16 cellular contexts compared by ENCODE assay signal in the genomic region with DNA sequence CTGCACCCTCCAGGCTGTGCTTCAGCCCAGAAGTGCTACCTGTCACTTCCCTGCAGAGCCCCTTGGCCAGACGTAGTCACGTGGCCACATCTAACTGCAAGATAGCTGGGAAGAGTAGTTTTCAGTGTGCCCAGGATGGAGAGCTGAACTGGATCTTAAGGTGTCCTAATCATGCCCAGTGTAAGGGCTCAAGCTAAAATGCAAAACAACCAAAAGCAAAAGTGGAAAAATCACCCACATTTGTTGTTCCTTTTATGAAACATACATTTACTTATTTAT. TPM values are rescaled to one million over a fixed set of nuclear protein-coding genes. Genes with fewer than 3 reads are reported as not detected.
A peak's percentile ranks its signal among the peaks of the same experiment; 100 is the strongest.
DNase-seq lines count a peak whose midpoint lies in the region; FAIRE-seq and TF ChIP-seq lines count a peak whose summit lies in the region.
"Had no signal": no experiment of that assay in that cellular context is flagged by ENCODE, and none has a peak within 500 bp of the region (broad histone marks: within the 10 kb centered on the region; RNA-seq: fewer than 3 reads in every experiment).

No MANE protein-coding gene starts in this region.

- H3K27me3 ChIP-seq in BLaER1 treated with 17β-estradiol and CSF1 and Interleukin-3, amounts not matched to agents 10 nM and 100 nM, result no peaks in the 10 kb centered on the region
- H3K27me3 ChIP-seq in astrocyte (ENCODE audit: insufficient read depth, low read length) (peaks cover 29% of the 10 kb centered on the region), neural progenitor cell (no peaks in the 10 kb centered on the region)
- H3K27me3 ChIP-seq: MG63 had no signal

- H3K27ac Mint-ChIP-seq in astrocyte (ENCODE audit: unreplicated experiment), result no peak overlapping the region
- no peak overlapping the region for H3K27ac Mint-ChIP-seq in neural progenitor cell
- H3K27ac Mint-ChIP-seq: B cell; CD4-positive, alpha-beta memory T cell had no signal

- peaks cover 20 to 39% (median 33%) of the 10 kb centered on the region in 10 experiments for H3K4me1 ChIP-seq in BLaER1 treated with 17β-estradiol and CSF1 and Interleukin-3, amounts not matched to agents 10 nM and 100 nM
- H3K4me1 ChIP-seq in astrocyte (ENCODE audit: insufficient read depth, low read length) (peaks cover 11% of the 10 kb centered on the region), neural progenitor cell (peaks cover 13% of the 10 kb centered on the region)

- peak overlapping the region in 9 of 11 experiments; percentile 7 to 52 (median 23); a peak in 10 of 22 replicates for H3K27ac ChIP-seq in BLaER1 treated with 17β-estradiol and CSF1 and Interleukin-3, amounts not matched to agents 10 nM and 100 nM
- H3K27ac ChIP-seq in astrocyte (ENCODE audit: low read depth, low read length) (no peak overlapping the region), neural progenitor cell (no peak overlapping the region)
- H3K27ac ChIP-seq: SK-N-MC had no signal

- H3K4me3 Mint-ChIP-seq in astrocyte (ENCODE audit: unreplicated experiment) (no peak overlapping the region), neural progenitor cell (no peak overlapping the region)
- H3K4me3 Mint-ChIP-seq: B cell; CD4-positive, alpha-beta memory T cell had no signal

- no peak for TF ChIP-seq CTCF in astrocyte (IDR thresholded peaks at IDR 0.05; ENCODE audit: insufficient read depth, low read depth, low read length)
- TF ChIP-seq CTCF in neural progenitor cell (IDR thresholded peaks at IDR 0.05), result no peak

- no peaks in the 10 kb centered on the region for H3K36me3 ChIP-seq in BLaER1 treated with 17β-estradiol and CSF1 and Interleukin-3, amounts not matched to agents 10 nM and 100 nM
- H3K36me3 ChIP-seq in astrocyte (ENCODE audit: insufficient read depth, low read length) (no peaks in the 10 kb centered on the region), neural progenitor cell (no peaks in the 10 kb centered on the region)
- H3K36me3 ChIP-seq: MG63 had no signal

- TF ChIP-seq RAD21 in Ishikawa (IDR thresholded peaks at IDR 0.05; ENCODE audit: low read depth), result no peak

- no peak for FAIRE-seq in astrocyte (lab: Jason Lieb, UNC)
- FAIRE-seq: A204.1 had no signal

- no peak overlapping the region for H2AFZ ChIP-seq in astrocyte (ENCODE audit: low read depth, low read length)
- H2AFZ ChIP-seq in neural progenitor cell (replicated peaks), result peak overlapping the region; percentile 35

- H3K9me3 ChIP-seq in BLaER1 treated with 17β-estradiol and CSF1 and Interleukin-3, amounts not matched to agents 10 nM and 100 nM (replicated peaks in 1 of 11), result no peaks in the 10 kb centered on the region
- H3K9me3 ChIP-seq in astrocyte (ENCODE audit: insufficient read depth, low read depth, low read length) (no peaks in the 10 kb centered on the region), neural progenitor cell (ENCODE audit: low read depth) (no peaks in the 10 kb centered on the region)
- H3K9me3 ChIP-seq: MG63 had no signal

- H3K27me3 Mint-ChIP-seq in astrocyte (ENCODE audit: low read depth, unreplicated experiment), result peaks cover 16% of the 10 kb centered on the region
- peaks cover 3% of the 10 kb centered on the region for H3K27me3 Mint-ChIP-seq in neural progenitor cell (ENCODE audit: insufficient read depth, low read depth)
- H3K27me3 Mint-ChIP-seq: CD4-positive, alpha-beta memory T cell had no signal

- H3K36me3 Mint-ChIP-seq in astrocyte (ENCODE audit: low read depth, unreplicated experiment), result no peaks in the 10 kb centered on the region
- H3K36me3 Mint-ChIP-seq in neural progenitor cell, result no peaks in the 10 kb centered on the region
- H3K36me3 Mint-ChIP-seq: CD4-positive, alpha-beta memory T cell had no signal

- H3K9ac ChIP-seq in BLaER1 treated with 17β-estradiol and CSF1 and Interleukin-3, amounts not matched to agents 10 nM and 100 nM, result 0 out of 22 replicates have a peak overlapping the region, but pooled peaks of 1 of the 11 experiments have one; percentile 14
- no peak overlapping the region for H3K9ac ChIP-seq in astrocyte (ENCODE audit: low read length)
- H3K9ac ChIP-seq in neural progenitor cell, result no peak overlapping the region

- in situ Hi-C loops in ACHN (cut with HindIII; ENCODE audit: low pct_ligation_motif_present, low pct_unique_long_range_greater_than_20kb, low sequenced_read_pairs), result no loop called here

- DNase-seq in astrocyte (ENCODE audit: low read depth) (no peak), neural progenitor cell (ENCODE audit: low spot score) (no peak), AG20443 (ENCODE audit: low spot score) (no peak), SHP77 (lab: John Stamatoyannopoulos, UW) (no peak), ACHN (no peak), NK-92 (lab: John Stamatoyannopoulos, UW; ENCODE audit: unreplicated experiment) (no peak)
- DNase-seq: CD4-positive, alpha-beta memory T cell; DMS79; NCI-H1105; NCI-H1694 had no signal

- H3F3A ChIP-seq in neural progenitor cell (ENCODE audit: low read depth), result peaks cover 4% of the 10 kb centered on the region

- peak overlapping the region; percentile 58 to 83 (median 77) for H3K4me2 ChIP-seq in BLaER1 treated with 17β-estradiol and CSF1 and Interleukin-3, amounts not matched to agents 10 nM and 100 nM
- H3K4me2 ChIP-seq in astrocyte (ENCODE audit: low read length) (peak overlapping the region; percentile 58), neural progenitor cell (no peak overlapping the region)

- no peak for TF ChIP-seq EP300 in Ishikawa (IDR thresholded peaks at IDR 0.05; ENCODE audit: borderline replicate concordance)

- H3K9me3 Mint-ChIP-seq in astrocyte (ENCODE audit: unreplicated experiment) (no peaks in the 10 kb centered on the region), neural progenitor cell (no peaks in the 10 kb centered on the region)
- H3K9me3 Mint-ChIP-seq: CD4-positive, alpha-beta memory T cell had no signal

- H3K4me3 ChIP-seq in BLaER1 treated with 17β-estradiol and CSF1 and Interleukin-3, amounts not matched to agents 10 nM and 100 nM, result no peak overlapping the region
- no peak overlapping the region for H3K4me3 ChIP-seq in astrocyte (ENCODE audit: insufficient read depth, low read depth, low read length)
- H3K4me3 ChIP-seq in neural progenitor cell, result no peak overlapping the region
- H3K4me3 ChIP-seq: MG63, SK-N-MC had no signal

- H4K20me1 ChIP-seq in BLaER1 treated with 17β-estradiol and CSF1 and Interleukin-3, amounts not matched to agents 10 nM and 100 nM, result no peaks in the 10 kb centered on the region
- H4K20me1 ChIP-seq in astrocyte (ENCODE audit: insufficient read depth, low read length) (no peaks in the 10 kb centered on the region), neural progenitor cell (ENCODE audit: low read depth) (no peaks in the 10 kb centered on the region)

- H3K4me1 Mint-ChIP-seq in astrocyte (ENCODE audit: low read depth, unreplicated experiment) (peaks cover 9% of the 10 kb centered on the region), neural progenitor cell (peaks cover 11% of the 10 kb centered on the region)
- H3K4me1 Mint-ChIP-seq: B cell; CD4-positive, alpha-beta memory T cell had no signal

- no peaks in the 10 kb centered on the region for H3K79me2 ChIP-seq in astrocyte (ENCODE audit: insufficient read depth, low read length)
- H3K79me2 ChIP-seq in neural progenitor cell (ENCODE audit: low read depth), result no peaks in the 10 kb centered on the region

TF ChIP-seq in Ishikawa, 13 proteins besides CTCF, POLR2A, EP300 and RAD21:
- TF ChIP-seq FOXM1 (IDR thresholded peaks at IDR 0.05; ENCODE audit: borderline replicate concordance, low read depth), result no peak
- TF ChIP-seq, protein P1, sequence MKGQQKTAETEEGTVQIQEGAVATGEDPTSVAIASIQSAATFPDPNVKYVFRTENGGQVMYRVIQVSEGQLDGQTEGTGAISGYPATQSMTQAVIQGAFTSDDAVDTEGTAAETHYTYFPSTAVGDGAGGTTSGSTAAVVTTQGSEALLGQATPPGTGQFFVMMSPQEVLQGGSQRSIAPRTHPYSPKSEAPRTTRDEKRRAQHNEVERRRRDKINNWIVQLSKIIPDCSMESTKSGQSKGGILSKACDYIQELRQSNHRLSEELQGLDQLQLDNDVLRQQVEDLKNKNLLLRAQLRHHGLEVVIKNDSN (IDR thresholded peaks at IDR 0.05), result peak; percentile 88
- TF ChIP-seq, protein P2, sequence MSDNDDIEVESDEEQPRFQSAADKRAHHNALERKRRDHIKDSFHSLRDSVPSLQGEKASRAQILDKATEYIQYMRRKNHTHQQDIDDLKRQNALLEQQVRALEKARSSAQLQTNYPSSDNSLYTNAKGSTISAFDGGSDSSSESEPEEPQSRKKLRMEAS (IDR thresholded peaks at IDR 0.05), result no peak

RNA-seq across cellular contexts. Expression of gene ROR1, which starts 59.4 kb away (rescaled TPM):
- total RNA-seq in astrocyte, result 38.3 and 40.5 TPM in 2 replicates
- total RNA-seq in neural progenitor cell (ENCODE audit: low replicate concordance), result 30.3 and 32.0 TPM in 2 replicates
- total RNA-seq: CD4-positive, alpha-beta memory T cell had no signal

Comparison
In these comparisons a context has a peak if more than half of its experiments do, and no peak if none do; other contexts are left out.
1. H3K27ac ChIP-seq: peak in BLaER1 treated with 17β-estradiol and CSF1 and Interleukin-3, amounts not matched to agents 10 nM and 100 nM (9 of 11); none in astrocyte (single experiment) and neural progenitor cell (single experiment).